ENCODE assay signal across 1 cellular context in genomic region chr12:1691123-1692007, GRCh38.
A peak's percentile ranks its signal among the peaks of the same experiment; 100 is the strongest.
TF ChIP-seq lines count a peak whose summit lies in the region.

No MANE protein-coding gene starts in this region.

TF ChIP-seq in HepG2, 621 proteins besides CTCF, POLR2A, EP300 and RAD21 (continued from another document):
- 0 out of 2 replicates have a peak, but pooled peaks have one; percentile 19 for TF ChIP-seq MEF2D (CRISPR knock-in tag; IDR thresholded peaks at IDR 0.05)
- TF ChIP-seq YEATS4 (CRISPR knock-in tag; IDR thresholded peaks at IDR 0.05; ENCODE audit: borderline replicate concordance), result no peak
- TF ChIP-seq ATAD3A (CRISPR knock-in tag; IDR thresholded peaks at IDR 0.05), result 0 out of 2 replicates have a peak, but pooled peaks have one; percentile 70
- 0 out of 2 replicates have a peak, but pooled peaks have one; percentile 14 for TF ChIP-seq SAP130 (CRISPR knock-in tag; IDR thresholded peaks at IDR 0.05; ENCODE audit: low read depth)
- TF ChIP-seq, protein P1, sequence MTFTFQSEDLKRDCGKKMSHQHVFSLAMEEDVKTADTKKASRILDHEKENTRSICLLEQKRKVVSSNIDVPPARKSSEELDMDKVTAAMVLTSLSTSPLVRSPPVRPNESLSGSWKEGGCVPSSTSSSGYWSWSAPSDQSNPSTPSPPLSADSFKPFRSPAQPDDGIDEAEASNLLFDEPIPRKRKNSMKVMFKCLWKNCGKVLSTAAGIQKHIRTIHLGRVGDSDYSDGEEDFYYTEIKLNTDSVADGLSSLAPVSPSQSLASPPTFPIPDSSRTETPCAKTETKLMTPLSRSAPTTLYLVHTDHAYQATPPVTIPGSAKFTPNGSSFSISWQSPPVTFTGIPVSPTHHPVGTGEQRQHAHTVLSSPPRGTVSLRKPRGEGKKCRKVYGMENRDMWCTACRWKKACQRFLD (CRISPR knock-in tag; IDR thresholded peaks at IDR 0.05; ENCODE audit: borderline replicate concordance), result no peak
- TF ChIP-seq SOX5 (CRISPR knock-in tag; IDR thresholded peaks at IDR 0.05; ENCODE audit: borderline replicate concordance), result no peak
- peak; percentile 62; the same call in 1 of the 2 replicates for TF ChIP-seq KDM5A (IDR thresholded peaks at IDR 0.05; ENCODE audit: borderline replicate concordance, low read length)
- TF ChIP-seq SMC3 (IDR thresholded peaks at IDR 0.05; ENCODE audit: low read length), result no peak
- TF ChIP-seq ONECUT2 (CRISPR knock-in tag; IDR thresholded peaks at IDR 0.05), result no peak
- TF ChIP-seq MXD1 (CRISPR knock-in tag; IDR thresholded peaks at IDR 0.05), result 0 out of 2 replicates have a peak, but pooled peaks have one; percentile 1
- peak; percentile 91 for TF ChIP-seq AGO2 (optimal IDR thresholded peaks at IDR 0.05; ENCODE audit: low read depth, low read length)
- TF ChIP-seq, protein P2, sequence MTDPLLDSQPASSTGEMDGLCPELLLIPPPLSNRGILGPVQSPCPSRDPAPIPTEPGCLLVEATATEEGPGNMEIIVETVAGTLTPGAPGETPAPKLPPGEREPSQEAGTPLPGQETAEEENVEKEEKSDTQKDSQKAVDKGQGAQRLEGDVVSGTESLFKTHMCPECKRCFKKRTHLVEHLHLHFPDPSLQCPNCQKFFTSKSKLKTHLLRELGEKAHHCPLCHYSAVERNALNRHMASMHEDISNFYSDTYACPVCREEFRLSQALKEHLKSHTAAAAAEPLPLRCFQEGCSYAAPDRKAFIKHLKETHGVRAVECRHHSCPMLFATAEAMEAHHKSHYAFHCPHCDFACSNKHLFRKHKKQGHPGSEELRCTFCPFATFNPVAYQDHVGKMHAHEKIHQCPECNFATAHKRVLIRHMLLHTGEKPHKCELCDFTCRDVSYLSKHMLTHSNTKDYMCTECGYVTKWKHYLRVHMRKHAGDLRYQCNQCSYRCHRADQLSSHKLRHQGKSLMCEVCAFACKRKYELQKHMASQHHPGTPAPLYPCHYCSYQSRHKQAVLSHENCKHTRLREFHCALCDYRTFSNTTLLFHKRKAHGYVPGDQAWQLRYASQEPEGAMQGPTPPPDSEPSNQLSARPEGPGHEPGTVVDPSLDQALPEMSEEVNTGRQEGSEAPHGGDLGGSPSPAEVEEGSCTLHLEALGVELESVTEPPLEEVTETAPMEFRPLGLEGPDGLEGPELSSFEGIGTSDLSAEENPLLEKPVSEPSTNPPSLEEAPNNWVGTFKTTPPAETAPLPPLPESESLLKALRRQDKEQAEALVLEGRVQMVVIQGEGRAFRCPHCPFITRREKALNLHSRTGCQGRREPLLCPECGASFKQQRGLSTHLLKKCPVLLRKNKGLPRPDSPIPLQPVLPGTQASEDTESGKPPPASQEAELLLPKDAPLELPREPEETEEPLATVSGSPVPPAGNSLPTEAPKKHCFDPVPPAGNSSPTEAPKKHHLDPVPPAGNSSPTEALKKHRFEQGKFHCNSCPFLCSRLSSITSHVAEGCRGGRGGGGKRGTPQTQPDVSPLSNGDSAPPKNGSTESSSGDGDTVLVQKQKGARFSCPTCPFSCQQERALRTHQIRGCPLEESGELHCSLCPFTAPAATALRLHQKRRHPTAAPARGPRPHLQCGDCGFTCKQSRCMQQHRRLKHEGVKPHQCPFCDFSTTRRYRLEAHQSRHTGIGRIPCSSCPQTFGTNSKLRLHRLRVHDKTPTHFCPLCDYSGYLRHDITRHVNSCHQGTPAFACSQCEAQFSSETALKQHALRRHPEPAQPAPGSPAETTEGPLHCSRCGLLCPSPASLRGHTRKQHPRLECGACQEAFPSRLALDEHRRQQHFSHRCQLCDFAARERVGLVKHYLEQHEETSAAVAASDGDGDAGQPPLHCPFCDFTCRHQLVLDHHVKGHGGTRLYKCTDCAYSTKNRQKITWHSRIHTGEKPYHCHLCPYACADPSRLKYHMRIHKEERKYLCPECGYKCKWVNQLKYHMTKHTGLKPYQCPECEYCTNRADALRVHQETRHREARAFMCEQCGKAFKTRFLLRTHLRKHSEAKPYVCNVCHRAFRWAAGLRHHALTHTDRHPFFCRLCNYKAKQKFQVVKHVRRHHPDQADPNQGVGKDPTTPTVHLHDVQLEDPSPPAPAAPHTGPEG (CRISPR knock-in tag; IDR thresholded peaks at IDR 0.05), result peak; percentile 5; the same call in 1 of the 2 replicates
- peak; percentile 38; the same call in 1 of the 2 replicates for TF ChIP-seq ZNF777 (CRISPR knock-in tag; IDR thresholded peaks at IDR 0.05)
- TF ChIP-seq, protein P3, sequence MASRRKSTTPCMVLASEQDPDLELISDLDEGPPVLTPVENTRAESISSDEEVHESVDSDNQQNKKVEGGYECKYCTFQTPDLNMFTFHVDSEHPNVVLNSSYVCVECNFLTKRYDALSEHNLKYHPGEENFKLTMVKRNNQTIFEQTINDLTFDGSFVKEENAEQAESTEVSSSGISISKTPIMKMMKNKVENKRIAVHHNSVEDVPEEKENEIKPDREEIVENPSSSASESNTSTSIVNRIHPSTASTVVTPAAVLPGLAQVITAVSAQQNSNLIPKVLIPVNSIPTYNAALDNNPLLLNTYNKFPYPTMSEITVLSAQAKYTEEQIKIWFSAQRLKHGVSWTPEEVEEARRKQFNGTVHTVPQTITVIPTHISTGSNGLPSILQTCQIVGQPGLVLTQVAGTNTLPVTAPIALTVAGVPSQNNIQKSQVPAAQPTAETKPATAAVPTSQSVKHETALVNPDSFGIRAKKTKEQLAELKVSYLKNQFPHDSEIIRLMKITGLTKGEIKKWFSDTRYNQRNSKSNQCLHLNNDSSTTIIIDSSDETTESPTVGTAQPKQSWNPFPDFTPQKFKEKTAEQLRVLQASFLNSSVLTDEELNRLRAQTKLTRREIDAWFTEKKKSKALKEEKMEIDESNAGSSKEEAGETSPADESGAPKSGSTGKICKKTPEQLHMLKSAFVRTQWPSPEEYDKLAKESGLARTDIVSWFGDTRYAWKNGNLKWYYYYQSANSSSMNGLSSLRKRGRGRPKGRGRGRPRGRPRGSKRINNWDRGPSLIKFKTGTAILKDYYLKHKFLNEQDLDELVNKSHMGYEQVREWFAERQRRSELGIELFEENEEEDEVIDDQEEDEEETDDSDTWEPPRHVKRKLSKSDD (CRISPR knock-in tag; IDR thresholded peaks at IDR 0.05; ENCODE audit: low read depth), result no peak
- TF ChIP-seq, protein P4, sequence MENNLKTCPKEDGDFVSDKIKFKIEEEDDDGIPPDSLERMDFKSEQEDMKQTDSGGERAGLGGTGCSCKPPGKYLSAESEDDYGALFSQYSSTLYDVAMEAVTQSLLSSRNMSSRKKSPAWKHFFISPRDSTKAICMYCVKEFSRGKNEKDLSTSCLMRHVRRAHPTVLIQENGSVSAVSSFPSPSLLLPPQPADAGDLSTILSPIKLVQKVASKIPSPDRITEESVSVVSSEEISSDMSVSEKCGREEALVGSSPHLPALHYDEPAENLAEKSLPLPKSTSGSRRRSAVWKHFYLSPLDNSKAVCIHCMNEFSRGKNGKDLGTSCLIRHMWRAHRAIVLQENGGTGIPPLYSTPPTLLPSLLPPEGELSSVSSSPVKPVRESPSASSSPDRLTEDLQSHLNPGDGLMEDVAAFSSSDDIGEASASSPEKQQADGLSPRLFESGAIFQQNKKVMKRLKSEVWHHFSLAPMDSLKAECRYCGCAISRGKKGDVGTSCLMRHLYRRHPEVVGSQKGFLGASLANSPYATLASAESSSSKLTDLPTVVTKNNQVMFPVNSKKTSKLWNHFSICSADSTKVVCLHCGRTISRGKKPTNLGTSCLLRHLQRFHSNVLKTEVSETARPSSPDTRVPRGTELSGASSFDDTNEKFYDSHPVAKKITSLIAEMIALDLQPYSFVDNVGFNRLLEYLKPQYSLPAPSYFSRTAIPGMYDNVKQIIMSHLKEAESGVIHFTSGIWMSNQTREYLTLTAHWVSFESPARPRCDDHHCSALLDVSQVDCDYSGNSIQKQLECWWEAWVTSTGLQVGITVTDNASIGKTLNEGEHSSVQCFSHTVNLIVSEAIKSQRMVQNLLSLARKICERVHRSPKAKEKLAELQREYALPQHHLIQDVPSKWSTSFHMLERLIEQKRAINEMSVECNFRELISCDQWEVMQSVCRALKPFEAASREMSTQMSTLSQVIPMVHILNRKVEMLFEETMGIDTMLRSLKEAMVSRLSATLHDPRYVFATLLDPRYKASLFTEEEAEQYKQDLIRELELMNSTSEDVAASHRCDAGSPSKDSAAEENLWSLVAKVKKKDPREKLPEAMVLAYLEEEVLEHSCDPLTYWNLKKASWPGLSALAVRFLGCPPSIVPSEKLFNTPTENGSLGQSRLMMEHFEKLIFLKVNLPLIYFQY (CRISPR knock-in tag; IDR thresholded peaks at IDR 0.05; ENCODE audit: borderline replicate concordance), result no peak
- TF ChIP-seq POGK (CRISPR knock-in tag; conservative IDR thresholded peaks at IDR 0.05), result peak; percentile 36; the same call in 1 of the 2 replicates
